ENCODE assay signal across 17 cellular contexts in genomic region chr7:27106906-27107250, GRCh38. TPM values are rescaled to one million over a fixed set of nuclear protein-coding genes. Genes with fewer than 3 reads are reported as not detected.
DNase-seq lines count a peak whose midpoint lies in the region; ATAC-seq and TF ChIP-seq lines count a peak whose summit lies in the region.
"Had no signal": no experiment of that assay in that cellular context is flagged by ENCODE, and none has a peak within 500 bp of the region (broad histone marks: within the 10 kb centered on the region; RNA-seq: fewer than 3 reads in every experiment).

No MANE protein-coding gene starts in this region.

- no peak for ATAC-seq in GM19452 (IDR thresholded peaks at IDR 0.05; ENCODE audit: unreplicated experiment)
- ATAC-seq: CD8-positive, alpha-beta T cell; K562; stimulated activated naive CD8-positive, alpha-beta T cell treated with anti-CD3 and anti-CD28 coated beads, Interleukin-15, amount 100 ng/mL, for 72 hours had no signal

- WGBS in adrenal gland, 4 donors = 67 to 78% (median 71%) methylated on average over 15 of the region's 15 CpGs
- WGBS in esophagus muscularis mucosa = 32% methylated on average over 15 of the region's 15 CpGs
- 15 to 24% methylated on average over 15 of the region's 15 CpGs for WGBS in thyroid gland, 2 donors
- 76% methylated on average over 15 of the region's 15 CpGs for WGBS in prostate gland

- H3K27ac Mint-ChIP-seq in CD8-positive, alpha-beta memory T cell = no peak overlapping the region
- H3K27ac Mint-ChIP-seq: activated CD4-positive, alpha-beta memory T cell treated with anti-CD3 and anti-CD28 coated beads for 36 hours; CD8-positive, alpha-beta T cell; stimulated activated naive CD8-positive, alpha-beta T cell treated with anti-CD3 and anti-CD28 coated beads, Interleukin-15, amount 100 ng/mL, for 72 hours had no signal

- H3K27me3 ChIP-seq in adrenal gland (no peaks in the 10 kb centered on the region), esophagus muscularis mucosa (peaks cover 0 to 3% (median 0%) of the 10 kb centered on the region in 4 donors), muscle layer of colon (ENCODE audit: control insufficient read depth in 1 of 2, insufficient read depth in 2 of 2, low read length in 2 of 2) (no peaks in the 10 kb centered on the region), thyroid gland (peaks cover 43% of the 10 kb centered on the region), prostate gland (replicated peaks; ENCODE audit: insufficient read depth) (no peaks in the 10 kb centered on the region)
- peaks cover 32% of the 10 kb centered on the region for H3K27me3 ChIP-seq in CD8-positive, alpha-beta memory T cell (ENCODE audit: insufficient read depth, low read length, poor library complexity, severe bottlenecking)

- H3K27me3 Mint-ChIP-seq in CD8-positive, alpha-beta memory T cell = peaks cover 29 to 47% of the 10 kb centered on the region in 2 donors

- POLR2A ChIA-PET in CD8-positive, alpha-beta memory T cell (lab: Charles Lee) = no interaction called here

- no peak for TF ChIP-seq CTCF in adrenal gland (IDR thresholded peaks at IDR 0.05)
- TF ChIP-seq CTCF in esophagus muscularis mucosa (IDR thresholded peaks at IDR 0.05) = no peak
- no peak for TF ChIP-seq CTCF in thyroid gland (IDR thresholded peaks at IDR 0.05)
- no peak for TF ChIP-seq CTCF in prostate gland (IDR thresholded peaks at IDR 0.05)

- H3K4me3 ChIP-seq in adrenal gland (peak overlapping the region in 1 of 4 donors; percentile 44), esophagus muscularis mucosa (peak overlapping the region; percentile 66 to 96 (median 84)), muscle layer of colon (ENCODE audit: low read depth in 1 of 2, low read length in 2 of 2) (peak overlapping the region in 1 of 2 donors; percentile 45), thyroid gland (replicated peaks in 1 of 3) (peak overlapping the region in 1 of 3 donors; percentile 21), prostate gland (no peak overlapping the region)
- H3K4me3 ChIP-seq in CD8-positive, alpha-beta memory T cell (ENCODE audit: low read length) = no peak overlapping the region
- H3K4me3 ChIP-seq: K562 had no signal

- H3K9me3 Mint-ChIP-seq in CD8-positive, alpha-beta memory T cell = no peaks in the 10 kb centered on the region
- H3K9me3 Mint-ChIP-seq: activated CD4-positive, alpha-beta memory T cell treated with anti-CD3 and anti-CD28 coated beads for 36 hours; CD8-positive, alpha-beta T cell; stimulated activated naive CD8-positive, alpha-beta T cell treated with anti-CD3 and anti-CD28 coated beads, Interleukin-15, amount 100 ng/mL, for 72 hours had no signal

- H3K9ac ChIP-seq in muscle layer of colon (ENCODE audit: low read length) = no peak overlapping the region

- CTCF ChIA-PET in CD8-positive, alpha-beta memory T cell (lab: Charles Lee) = no interaction called here

- no peaks in the 10 kb centered on the region for H3K36me3 ChIP-seq in adrenal gland (replicated peaks in 1 of 2)
- H3K36me3 ChIP-seq in esophagus muscularis mucosa = no peaks in the 10 kb centered on the region
- no peaks in the 10 kb centered on the region for H3K36me3 ChIP-seq in muscle layer of colon (ENCODE audit: insufficient read depth, low read length)
- H3K36me3 ChIP-seq in thyroid gland = no peaks in the 10 kb centered on the region
- no peaks in the 10 kb centered on the region for H3K36me3 ChIP-seq in prostate gland
- no peaks in the 10 kb centered on the region for H3K36me3 ChIP-seq in CD8-positive, alpha-beta memory T cell (ENCODE audit: insufficient read depth, low read length)

- no peak for DNase-seq in adrenal gland
- no peak for DNase-seq in esophagus muscularis mucosa (ENCODE audit: extremely low spot score)
- no peak for DNase-seq in thyroid gland
- DNase-seq in prostate gland (ENCODE audit: low spot score) = no peak
- no peak for DNase-seq in CD8-positive, alpha-beta memory T cell
- no peak for DNase-seq in head of caudate nucleus
- DNase-seq: activated CD4-positive, alpha-beta memory T cell treated with anti-CD3 and anti-CD28 coated beads for 36 hours; CD8-positive, alpha-beta T cell; cerebellar nuclear complex; GF-D8; NCI-H510A treated with DMSO at 0.1 percent for 48 hours; posterior cingulate gyrus; stimulated activated naive CD8-positive, alpha-beta T cell treated with anti-CD3 and anti-CD28 coated beads, Interleukin-15, amount 100 ng/mL, for 72 hours; T-helper 9 cell had no signal

- TF ChIP-seq EP300 in esophagus muscularis mucosa (IDR thresholded peaks at IDR 0.05) = no peak

- H3K4me3 Mint-ChIP-seq in CD8-positive, alpha-beta memory T cell = no peak overlapping the region
- H3K4me3 Mint-ChIP-seq: activated CD4-positive, alpha-beta memory T cell treated with anti-CD3 and anti-CD28 coated beads for 36 hours; CD8-positive, alpha-beta T cell; stimulated activated naive CD8-positive, alpha-beta T cell treated with anti-CD3 and anti-CD28 coated beads, Interleukin-15, amount 100 ng/mL, for 72 hours had no signal

- H3K9me3 ChIP-seq in adrenal gland (replicated peaks in 1 of 3) (no peaks in the 10 kb centered on the region), esophagus muscularis mucosa (no peaks in the 10 kb centered on the region), muscle layer of colon (ENCODE audit: low read length) (no peaks in the 10 kb centered on the region), thyroid gland (no peaks in the 10 kb centered on the region), prostate gland (no peaks in the 10 kb centered on the region)
- no peaks in the 10 kb centered on the region for H3K9me3 ChIP-seq in CD8-positive, alpha-beta memory T cell (ENCODE audit: low read length)

- intact Hi-C loops in adrenal gland (cut with DNase I) = loop anchor here in 1 of 2 donors (10.0 kb wide), 1 partner anchor 242 kb away; the partner anchor contains the start of gene SKAP2
- intact Hi-C loops in esophagus muscularis mucosa (cut with DNase I) = no loop called here
- intact Hi-C loops in thyroid gland (cut with DNase I) = no loop called here
- intact Hi-C loops in prostate gland (cut with DNase I) = no loop called here
- intact Hi-C loops in head of caudate nucleus (cut with DNase I) = no loop called here

- H3K4me1 Mint-ChIP-seq in CD8-positive, alpha-beta memory T cell = peaks cover 15 to 17% (median 17%) of the 10 kb centered on the region in 3 donors

- H3K27ac ChIP-seq in adrenal gland (peak overlapping the region in 4 of 5 donors; percentile 58 to 92 (median 75)), esophagus muscularis mucosa (replicated peaks in 1 of 4) (peak overlapping the region; percentile 96 to 100 (median 99)), muscle layer of colon (ENCODE audit: low read depth, low read length) (peak overlapping the region; percentile 81), thyroid gland (peak overlapping the region; percentile 76 to 93 (median 82)), prostate gland (no peak overlapping the region)
- H3K27ac ChIP-seq in CD8-positive, alpha-beta memory T cell (ENCODE audit: low read depth, low read length) = no peak overlapping the region

- TF ChIP-seq POLR2A in adrenal gland (IDR thresholded peaks at IDR 0.05) = no peak
- TF ChIP-seq POLR2A in esophagus muscularis mucosa (IDR thresholded peaks at IDR 0.05; ENCODE audit: low read depth) = no peak
- no peak for TF ChIP-seq POLR2A in thyroid gland (IDR thresholded peaks at IDR 0.05)
- TF ChIP-seq POLR2A in prostate gland (IDR thresholded peaks at IDR 0.05) = no peak

- no peaks in the 10 kb centered on the region for H3K36me3 Mint-ChIP-seq in CD8-positive, alpha-beta memory T cell
- H3K36me3 Mint-ChIP-seq: CD8-positive, alpha-beta T cell had no signal

- H3K4me1 ChIP-seq in adrenal gland (replicated peaks in 1 of 2) = peaks cover 0 to 22% of the 10 kb centered on the region in 2 donors
- peaks cover 38 to 93% (median 78%) of the 10 kb centered on the region in 4 donors for H3K4me1 ChIP-seq in esophagus muscularis mucosa
- H3K4me1 ChIP-seq in muscle layer of colon (ENCODE audit: insufficient read depth, low read length) = peaks cover 57% of the 10 kb centered on the region
- peaks cover 0 to 11% of the 10 kb centered on the region in 2 donors for H3K4me1 ChIP-seq in thyroid gland
- H3K4me1 ChIP-seq in prostate gland (replicated peaks) = peaks cover 3% of the 10 kb centered on the region
- H3K4me1 ChIP-seq in CD8-positive, alpha-beta memory T cell (ENCODE audit: insufficient read depth, low read length) = peaks cover 10% of the 10 kb centered on the region

RNA-seq across cellular contexts. Expression of gene HOXA2, which starts 4.4 kb away (rescaled TPM):
- total RNA-seq in adrenal gland (1 to 10 TPM in 5 of 8 donors, under 1 TPM in 2, not detected in 1; 0.41 to 1.9 (median 1.1) TPM), esophagus muscularis mucosa (1 to 10 TPM; 3.3 to 5.4 (median 4.4) TPM), thyroid gland (1 to 10 TPM in 2 of 4 donors, under 1 TPM in 2; 0.73 to 2.7 (median 1.7) TPM), prostate gland (1 to 10 TPM in 1 of 2 donors, not detected in 1; 1.4 TPM)
- 1 to 10 TPM; 1.2 to 2.8 (median 2.0) TPM for polyA plus RNA-seq in adrenal gland
- total RNA-seq in CD8-positive, alpha-beta memory T cell = not detected
- polyA plus RNA-seq in CD8-positive, alpha-beta memory T cell = not detected
- total RNA-seq: activated CD4-positive, alpha-beta memory T cell treated with anti-CD3 and anti-CD28 coated beads for 36 hours; CD8-positive, alpha-beta T cell; K562 had no signal

RNA-seq across cellular contexts. Expression of gene HOXA1, which starts 11.1 kb away (rescaled TPM):
- 1 to 10 TPM in 2 of 8 donors, under 1 TPM in 5, not detected in 1; 0.18 to 1.1 (median 0.90) TPM for total RNA-seq in adrenal gland
- under 1 TPM; 0.30 to 0.97 (median 0.32) TPM for polyA plus RNA-seq in adrenal gland
- total RNA-seq in esophagus muscularis mucosa = 1 to 10 TPM in 1 of 4 donors, under 1 TPM in 3; 0.17 to 1.4 (median 0.56) TPM
- total RNA-seq in thyroid gland = under 1 TPM in 2 of 4 donors, not detected in 2; 0.67 to 0.78 TPM
- 1 to 10 TPM in 1 of 2 donors, not detected in 1; 2.1 TPM for total RNA-seq in prostate gland
- under 1 TPM; 0.31 to 0.38 TPM for total RNA-seq in CD8-positive, alpha-beta memory T cell
- polyA plus RNA-seq in CD8-positive, alpha-beta memory T cell = 0.75 TPM

RNA-seq across cellular contexts. Expression of gene HOXA4, which starts 23.7 kb away (rescaled TPM):
- total RNA-seq in adrenal gland (10 to 100 TPM in 1 of 8 donors, 1 to 10 TPM in 7; 3.5 to 10.9 (median 5.6) TPM), esophagus muscularis mucosa (10 to 100 TPM; 12.5 to 26.8 (median 18.1) TPM), thyroid gland (1 to 10 TPM in 3 of 4 donors, under 1 TPM in 1; 0.56 to 2.1 (median 1.3) TPM), prostate gland (1 to 10 TPM; 1.4 to 1.8 TPM)
- polyA plus RNA-seq in adrenal gland = 10 to 100 TPM in 2 of 3 donors, 1 to 10 TPM in 1; 9.3 to 12.6 (median 11.3) TPM
- under 1 TPM in 1 of 2 experiments, not detected in 1; 0.11 TPM for total RNA-seq in CD8-positive, alpha-beta memory T cell
- 0.20 TPM for polyA plus RNA-seq in CD8-positive, alpha-beta memory T cell
- total RNA-seq: activated CD4-positive, alpha-beta memory T cell treated with anti-CD3 and anti-CD28 coated beads for 36 hours; K562 had no signal
- polyA plus RNA-seq: K562 had no signal

RNA-seq across cellular contexts. Expression of gene HOXA5, which starts 36.6 kb away (rescaled TPM):
- total RNA-seq in adrenal gland (100 to 1,000 TPM in 1 of 8 donors, 10 to 100 TPM in 7; 39.2 to 132 (median 65.7) TPM), esophagus muscularis mucosa (10 to 100 TPM in 3 of 4 donors, 1 to 10 TPM in 1; 7.8 to 24.8 (median 14.7) TPM), thyroid gland (1 to 10 TPM; 2.0 to 4.4 (median 3.3) TPM), prostate gland (10 to 100 TPM in 1 of 2 donors, 1 to 10 TPM in 1; 3.7 to 12.9 TPM)
- polyA plus RNA-seq in adrenal gland = 10 to 100 TPM; 21.8 to 42.0 (median 25.9) TPM
- not detected for total RNA-seq in CD8-positive, alpha-beta memory T cell
- polyA plus RNA-seq in CD8-positive, alpha-beta memory T cell = not detected
- total RNA-seq: activated CD4-positive, alpha-beta memory T cell treated with anti-CD3 and anti-CD28 coated beads for 36 hours; K562 had no signal

RNA-seq across cellular contexts. Expression of gene HOXA6, which starts 40.7 kb away (rescaled TPM):
- 10 to 100 TPM in 7 of 8 donors, 1 to 10 TPM in 1; 8.5 to 27.2 (median 16.8) TPM for total RNA-seq in adrenal gland
- polyA plus RNA-seq in adrenal gland = 1 to 10 TPM; 1.3 to 5.6 (median 1.4) TPM
- total RNA-seq in esophagus muscularis mucosa = under 1 TPM in 2 of 4 donors, not detected in 2; 0.66 to 0.92 TPM
- 1 to 10 TPM in 2 of 4 donors, not detected in 2; 1.1 to 1.6 TPM for total RNA-seq in thyroid gland
- total RNA-seq in prostate gland = 1 to 10 TPM; 6.9 to 7.5 TPM
- total RNA-seq in CD8-positive, alpha-beta memory T cell = not detected
- polyA plus RNA-seq in CD8-positive, alpha-beta memory T cell = not detected
- total RNA-seq: activated CD4-positive, alpha-beta memory T cell treated with anti-CD3 and anti-CD28 coated beads for 36 hours; CD8-positive, alpha-beta T cell; K562 had no signal
- polyA plus RNA-seq: K562 had no signal

Comparison
In these comparisons a context has a peak if more than half of its experiments do, and no peak if none do; other contexts are left out.
1. H3K27ac ChIP-seq: peak in adrenal gland (4 of 5), esophagus muscularis mucosa (4 of 4), muscle layer of colon (single experiment) and thyroid gland (3 of 3); none in prostate gland (0 of 2) and CD8-positive, alpha-beta memory T cell (single experiment).
2. H3K4me3 ChIP-seq: peak in esophagus muscularis mucosa (4 of 4); none in prostate gland (0 of 2) and CD8-positive, alpha-beta memory T cell (single experiment).